Comparison of ENCODE assay signal across 14 cellular contexts in the genomic region with DNA sequence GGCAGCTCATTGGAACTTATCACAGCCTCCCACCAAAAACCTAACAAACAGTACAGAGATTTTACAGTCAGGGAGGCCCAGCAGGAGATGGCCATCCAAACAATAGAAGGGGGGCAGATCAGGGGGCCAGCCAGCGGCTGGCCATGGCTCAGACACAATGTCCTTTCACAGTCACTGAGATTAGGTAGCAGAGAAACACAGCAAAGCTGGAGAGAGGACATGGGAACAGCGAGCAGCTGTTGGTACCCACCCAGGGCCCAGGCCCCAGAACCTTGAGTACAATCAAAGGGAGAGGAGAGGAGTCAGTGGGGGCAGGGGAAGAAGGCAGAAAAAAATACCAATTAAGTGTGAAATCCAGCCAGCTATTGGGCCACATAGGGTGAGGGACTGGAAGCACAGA. TPM values are rescaled to one million over a fixed set of nuclear protein-coding genes. Genes with fewer than 3 reads are reported as not detected.
DNase-seq lines count a peak whose midpoint lies in the region; ATAC-seq and TF ChIP-seq lines count a peak whose summit lies in the region.
"Had no signal": no experiment of that assay in that cellular context is flagged by ENCODE, and none has a peak within 500 bp of the region (broad histone marks: within the 10 kb centered on the region; RNA-seq: fewer than 3 reads in every experiment).

No MANE protein-coding gene starts in this region.

- H3K4me3 ChIP-seq in body of pancreas = no peak overlapping the region
- H3K4me3 ChIP-seq: left lung, SK-N-MC, skin epidermis had no signal

- CTCF ChIA-PET in CD4-positive, alpha-beta T cell (lab: Charles Lee) = interaction anchor here (2.1 to 2.9 kb wide), 2 partner anchors 10 to 55 kb away, joined by 5 to 7 read pairs; no protein-coding TSS in a partner anchor

- H3K27ac ChIP-seq in CD4-positive, alpha-beta T cell (ENCODE audit: low read depth, low read length) = peak overlapping the region; percentile 18
- peak overlapping the region in 1 of 4 donors; percentile 19 for H3K27ac ChIP-seq in body of pancreas
- H3K27ac ChIP-seq: SK-N-MC had no signal

- no peak for ATAC-seq in CD4-positive, alpha-beta T cell (ENCODE audit: poor library complexity)
- no peak for ATAC-seq in activated naive CD8-positive, alpha-beta T cell treated with anti-CD3 and anti-CD28 coated beads, Interleukin-2, amount 50 U/mL, for 24 hours
- no peak for ATAC-seq in body of pancreas
- ATAC-seq: activated CD4-positive, CD25-positive, alpha-beta regulatory T cell treated with anti-CD3 and anti-CD28 coated beads, Interleukin-2, amount 50 U/mL, for 24 hours; left lung had no signal

- intact Hi-C loops in CD4-positive, alpha-beta T cell (cut with DNase I, micrococcal nuclease) = loop anchor here (2.0 to 5.0 kb wide), 3 partner anchors 28 to 40 kb away; a partner anchor contains a TSS
- intact Hi-C loops in body of pancreas (cut with DNase I) = no loop called here

- POLR2A ChIA-PET in CD4-positive, alpha-beta T cell (lab: Charles Lee) = interaction anchor here (1.3 to 3.8 kb wide), 6 partner anchors 10 to 42 kb away, joined by 3 to 42 read pairs (median 5); no protein-coding TSS in a partner anchor

- no peak for TF ChIP-seq POLR2A in body of pancreas (IDR thresholded peaks at IDR 0.05)

- no peak for DNase-seq in CD4-positive, alpha-beta T cell
- DNase-seq in G401 (ENCODE audit: low spot score) (peak; percentile 11), OCI-M2 (lab: John Stamatoyannopoulos, UW; ENCODE audit: unreplicated experiment) (no peak), HPDE6-E6E7 (ENCODE audit: extremely low spot score) (no peak), body of pancreas (no peak)
- DNase-seq in activated naive CD8-positive, alpha-beta T cell treated with anti-CD3 and anti-CD28 coated beads, Interleukin-2, amount 50 U/mL, for 24 hours = no peak
- DNase-seq: activated gamma-delta T cell treated with Interleukin-2 at 50 U/mL for 16 hours; central memory CD4-positive, alpha-beta T cell; left lung; MM.1S had no signal

- peaks cover 7% of the 10 kb centered on the region for H3K27me3 Mint-ChIP-seq in CD4-positive, alpha-beta T cell
- peaks cover 13% of the 10 kb centered on the region for H3K27me3 Mint-ChIP-seq in activated naive CD8-positive, alpha-beta T cell treated with anti-CD3 and anti-CD28 coated beads, Interleukin-2, amount 50 U/mL, for 24 hours
- H3K27me3 Mint-ChIP-seq in nephron (ENCODE audit: low read depth) = peaks cover 13% of the 10 kb centered on the region

- H3K27me3 ChIP-seq in CD4-positive, alpha-beta T cell (ENCODE audit: control insufficient read depth, insufficient read depth, low read length) = peaks cover 6% of the 10 kb centered on the region
- no peaks in the 10 kb centered on the region for H3K27me3 ChIP-seq in body of pancreas

- no peaks in the 10 kb centered on the region for H3K9me3 ChIP-seq in CD4-positive, alpha-beta T cell (ENCODE audit: control insufficient read depth, low read length)
- no peaks in the 10 kb centered on the region for H3K9me3 ChIP-seq in body of pancreas
- H3K9me3 ChIP-seq: left lung had no signal

- H3K36me3 ChIP-seq in body of pancreas (replicated peaks in 1 of 2; ENCODE audit: insufficient read depth in 1 of 2, low read depth in 2 of 2) = no peaks in the 10 kb centered on the region
- H3K36me3 ChIP-seq: left lung had no signal

- in situ Hi-C loops in G401 (cut with HindIII; ENCODE audit: low sequenced_read_pairs) = no loop called here

- TF ChIP-seq CTCF in CD4-positive, alpha-beta T cell (IDR thresholded peaks at IDR 0.05) = no peak
- TF ChIP-seq CTCF in nephron (IDR thresholded peaks at IDR 0.05; ENCODE audit: unreplicated experiment in 3 of 3) (no peak), body of pancreas (IDR thresholded peaks at IDR 0.05) (no peak)

- peaks cover 11% of the 10 kb centered on the region for H3K4me1 ChIP-seq in body of pancreas

- no peaks in the 10 kb centered on the region for H3K9me3 Mint-ChIP-seq in CD4-positive, alpha-beta T cell
- no peaks in the 10 kb centered on the region for H3K9me3 Mint-ChIP-seq in activated naive CD8-positive, alpha-beta T cell treated with anti-CD3 and anti-CD28 coated beads, Interleukin-2, amount 50 U/mL, for 24 hours
- H3K9me3 Mint-ChIP-seq in nephron = no peaks in the 10 kb centered on the region

- H3K27ac Mint-ChIP-seq in CD4-positive, alpha-beta T cell = peak overlapping the region; percentile 80
- H3K27ac Mint-ChIP-seq in activated naive CD8-positive, alpha-beta T cell treated with anti-CD3 and anti-CD28 coated beads, Interleukin-2, amount 50 U/mL, for 24 hours = peak overlapping the region; percentile 64
- no peak overlapping the region for H3K27ac Mint-ChIP-seq in nephron

- WGBS in body of pancreas, 2 donors = 30% methylated on average over 2 of the region's 2 CpGs

- peaks cover 7% of the 10 kb centered on the region for H3K36me3 Mint-ChIP-seq in CD4-positive, alpha-beta T cell (ENCODE audit: low read depth)
- H3K36me3 Mint-ChIP-seq in activated naive CD8-positive, alpha-beta T cell treated with anti-CD3 and anti-CD28 coated beads, Interleukin-2, amount 50 U/mL, for 24 hours (ENCODE audit: low read depth) = no peaks in the 10 kb centered on the region
- H3K36me3 Mint-ChIP-seq in nephron (ENCODE audit: low read depth) = no peaks in the 10 kb centered on the region

- H3K4me1 Mint-ChIP-seq in CD4-positive, alpha-beta T cell (ENCODE audit: low read depth) = peaks cover 75% of the 10 kb centered on the region
- H3K4me1 Mint-ChIP-seq in activated naive CD8-positive, alpha-beta T cell treated with anti-CD3 and anti-CD28 coated beads, Interleukin-2, amount 50 U/mL, for 24 hours = peaks cover 54% of the 10 kb centered on the region
- H3K4me1 Mint-ChIP-seq in nephron = peaks cover 10% of the 10 kb centered on the region

- H3K4me3 Mint-ChIP-seq in CD4-positive, alpha-beta T cell = peak overlapping the region; percentile 67
- H3K4me3 Mint-ChIP-seq in activated naive CD8-positive, alpha-beta T cell treated with anti-CD3 and anti-CD28 coated beads, Interleukin-2, amount 50 U/mL, for 24 hours = peak overlapping the region; percentile 32
- H3K4me3 Mint-ChIP-seq in nephron = peak overlapping the region; percentile 4 to 51 (median 28)

RNA-seq across cellular contexts. Expression of a gene that starts 4.2 kb away (rescaled TPM):
- total RNA-seq in CD4-positive, alpha-beta T cell = under 1 TPM; 0.05 to 0.08 TPM
- 0.74 and 0.75 TPM in 2 replicates for total RNA-seq in G401 (2014; rRNA removed; shearing (Covaris generic))
- under 1 TPM in 1 of 2 donors, not detected in 1; 0.26 TPM for total RNA-seq in body of pancreas

RNA-seq across cellular contexts. Expression of a gene that starts 32.1 kb away (rescaled TPM):
- total RNA-seq in CD4-positive, alpha-beta T cell = 10 to 100 TPM; 23.2 to 24.3 TPM
- total RNA-seq in G401 (2014; rRNA removed; shearing (Covaris generic)) = 7.3 TPM in 2 replicates
- 10 to 100 TPM in 1 of 2 donors, 1 to 10 TPM in 1; 8.3 to 13.8 TPM for total RNA-seq in body of pancreas

RNA-seq across cellular contexts. Expression of a gene that starts 42.1 kb away (rescaled TPM):
- 10 to 100 TPM; 11.0 to 11.6 TPM for total RNA-seq in CD4-positive, alpha-beta T cell
- 163 and 164 TPM in 2 replicates for total RNA-seq in G401 (2014; rRNA removed; shearing (Covaris generic))
- 10 to 100 TPM; 22.1 to 28.7 TPM for total RNA-seq in body of pancreas

Comparison
In these comparisons a context has a peak if more than half of its experiments do, and no peak if none do; other contexts are left out.
1. H3K27ac Mint-ChIP-seq: peak in CD4-positive, alpha-beta T cell (single experiment) and activated naive CD8-positive, alpha-beta T cell treated with anti-CD3 and anti-CD28 coated beads, Interleukin-2, amount 50 U/mL, for 24 hours (single experiment); none in nephron (0 of 3).
2. Peak in every context shown above with its lines, with median percentiles within 50 percentile points of each other: H3K4me3 Mint-ChIP-seq.